22 cellular contexts compared by ENCODE assay signal in the genomic region with DNA sequence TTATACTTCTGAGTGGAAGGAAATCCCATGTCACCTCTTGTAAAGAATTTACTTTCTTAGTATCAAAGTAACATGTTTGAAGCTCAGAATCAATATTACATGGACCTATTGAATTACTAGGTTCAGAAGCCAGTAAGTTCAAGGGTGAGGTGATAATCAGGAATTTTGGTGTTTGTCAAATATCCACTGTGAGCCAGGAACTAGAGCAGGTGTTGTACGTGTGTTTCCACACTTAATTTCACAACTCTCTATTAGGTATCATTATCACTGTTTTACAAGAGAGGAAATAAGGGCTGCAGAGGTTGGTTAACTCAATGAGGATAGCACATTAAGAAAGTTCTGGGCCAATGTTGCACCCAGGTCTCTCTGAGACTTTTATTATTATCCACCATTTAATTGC.
DNase-seq lines count a peak whose midpoint lies in the region; ATAC-seq and TF ChIP-seq lines count a peak whose summit lies in the region.
"Had no signal": no experiment of that assay in that cellular context is flagged by ENCODE, and none has a peak within 500 bp of the region (broad histone marks: within the 10 kb centered on the region; RNA-seq: fewer than 3 reads in every experiment).

No MANE protein-coding gene starts in this region.

- no peak for TF ChIP-seq EP300 in esophagus muscularis mucosa (IDR thresholded peaks at IDR 0.05)

- H3K36me3 ChIP-seq in A673 (ENCODE audit: insufficient read depth, low read length, poor library complexity, severe bottlenecking) (no peaks in the 10 kb centered on the region), esophagus muscularis mucosa (no peaks in the 10 kb centered on the region), right lobe of liver (no peaks in the 10 kb centered on the region), parathyroid adenoma (ENCODE audit: control insufficient read depth, insufficient read depth, low read length) (no peaks in the 10 kb centered on the region)
- H3K36me3 ChIP-seq: BE2C; BLaER1 treated with 17β-estradiol and CSF1 and Interleukin-3, amounts not matched to agents 10 nM and 100 nM had no signal

- no TSS peak for BruUV-seq in A673 (replicated peaks; lab: Mats Ljungman, UMichigan)

- H3K27ac Mint-ChIP-seq in activated naive CD4-positive, alpha-beta T cell treated with anti-CD3 and anti-CD28 coated beads, Interleukin-2, amount 50 U/mL, for 72 hours: no peak overlapping the region
- H3K27ac Mint-ChIP-seq: CD14-positive monocyte; CD4-positive, alpha-beta T cell; CD8-positive, alpha-beta memory T cell had no signal

- H3K36me3 Mint-ChIP-seq in activated naive CD4-positive, alpha-beta T cell treated with anti-CD3 and anti-CD28 coated beads, Interleukin-2, amount 50 U/mL, for 72 hours: no peaks in the 10 kb centered on the region
- H3K36me3 Mint-ChIP-seq: CD14-positive monocyte; CD8-positive, alpha-beta memory T cell had no signal

- no peaks in the 10 kb centered on the region for H3K27me3 ChIP-seq in A673 (replicated peaks; ENCODE audit: insufficient read depth, low read depth, low read length, poor library complexity)
- no peaks in the 10 kb centered on the region for H3K27me3 ChIP-seq in esophagus muscularis mucosa
- no peaks in the 10 kb centered on the region for H3K27me3 ChIP-seq in right lobe of liver
- H3K27me3 ChIP-seq in parathyroid adenoma (ENCODE audit: control insufficient read depth, insufficient read depth, low read length): no peaks in the 10 kb centered on the region
- H3K27me3 ChIP-seq: BE2C; BLaER1 treated with 17β-estradiol and CSF1 and Interleukin-3, amounts not matched to agents 10 nM and 100 nM had no signal

- TF ChIP-seq CTCF in A673 (conservative IDR thresholded peaks at IDR 0.05; ENCODE audit: low read depth, low read length) (no peak), esophagus muscularis mucosa (IDR thresholded peaks at IDR 0.05) (no peak), right lobe of liver (IDR thresholded peaks at IDR 0.05) (no peak), parathyroid adenoma (IDR thresholded peaks at IDR 0.05) (no peak)

- POLR2A ChIA-PET in A673 (lab: Charles Lee; ENCODE audit: low non-redundant PET): no interaction called here

- H3K79me2 ChIP-seq in parathyroid adenoma: peaks cover 5% of the 10 kb centered on the region

- H2AFZ ChIP-seq in parathyroid adenoma: no peak overlapping the region
- H2AFZ ChIP-seq: GM23248 had no signal

- 81% methylated on average over 1 of the region's 1 CpG for whole genome bisulfite sequencing in esophagus muscularis mucosa
- WGBS in right lobe of liver (ENCODE audit: insufficient coverage, low coverage, low lambda C conversion rate, missing lambda C conversion rate): 33% methylated on average over 1 of the region's 1 CpG

- H3K9me3 ChIP-seq in A673 (ENCODE audit: low read depth, low read length, poor library complexity, severe bottlenecking): no peaks in the 10 kb centered on the region
- H3K9me3 ChIP-seq in esophagus muscularis mucosa: no peaks in the 10 kb centered on the region
- no peaks in the 10 kb centered on the region for H3K9me3 ChIP-seq in right lobe of liver
- no peaks in the 10 kb centered on the region for H3K9me3 ChIP-seq in parathyroid adenoma (ENCODE audit: control insufficient read depth, low read length)
- H3K9me3 ChIP-seq: BE2C; BLaER1 treated with 17β-estradiol and CSF1 and Interleukin-3, amounts not matched to agents 10 nM and 100 nM had no signal

- H3K9ac ChIP-seq in parathyroid adenoma: no peak overlapping the region
- H3K9ac ChIP-seq: BLaER1 treated with 17β-estradiol and CSF1 and Interleukin-3, amounts not matched to agents 10 nM and 100 nM; GM23248 had no signal

- H3K4me3 ChIP-seq in A673 (ENCODE audit: low read depth, low read length, poor library complexity, severe bottlenecking): no peak overlapping the region
- H3K4me3 ChIP-seq in esophagus muscularis mucosa: no peak overlapping the region
- no peak overlapping the region for H3K4me3 ChIP-seq in right lobe of liver
- H3K4me3 ChIP-seq in parathyroid adenoma (ENCODE audit: low read depth, low read length): no peak overlapping the region
- H3K4me3 ChIP-seq: BLaER1 treated with 17β-estradiol and CSF1 and Interleukin-3, amounts not matched to agents 10 nM and 100 nM; GM23248 had no signal

- CTCF ChIA-PET in A673 (lab: Charles Lee): no interaction called here

- TF ChIP-seq POLR2A in esophagus muscularis mucosa (IDR thresholded peaks at IDR 0.05; ENCODE audit: low read depth): no peak
- no peak for TF ChIP-seq POLR2A in right lobe of liver (IDR thresholded peaks at IDR 0.05)
- TF ChIP-seq POLR2A in GM18505 (IDR thresholded peaks at IDR 0.05; ENCODE audit: borderline replicate concordance, extremely low read depth, insufficient read depth, insufficient read length): no peak

- no peak for DNase-seq in A673 (ENCODE audit: low spot score)
- DNase-seq in esophagus muscularis mucosa (ENCODE audit: extremely low spot score): peak; percentile 24
- no peak for DNase-seq in right lobe of liver
- no peak for DNase-seq in effector CD8-positive, alpha-beta T cell (lab: John Stamatoyannopoulos, UW)
- DNase-seq in HK-2 (ENCODE audit: unreplicated experiment): no peak
- DNase-seq in activated naive CD4-positive, alpha-beta T cell treated with anti-CD3 and anti-CD28 coated beads, Interleukin-2, amount 50 U/mL, for 72 hours (ENCODE audit: low spot score in 2 of 2): no peak
- DNase-seq: ACHN; AML-193; BE2C; CD4-positive, alpha-beta T cell; CD8-positive, alpha-beta memory T cell; DMS53; DMS79 treated with DMSO at 0.1 percent for 48 hours; GF-D8; GM23248; H7; HCEC 1CT had no signal

- H3K27ac ChIP-seq in A673 (ENCODE audit: low read depth, low read length, poor library complexity, severe bottlenecking): peak overlapping the region; percentile 84
- H3K27ac ChIP-seq in esophagus muscularis mucosa (replicated peaks in 1 of 4): no peak overlapping the region
- H3K27ac ChIP-seq in right lobe of liver: no peak overlapping the region
- peak overlapping the region; percentile 73 for H3K27ac ChIP-seq in parathyroid adenoma
- H3K27ac ChIP-seq: 22Rv1; BLaER1 treated with 17β-estradiol and CSF1 and Interleukin-3, amounts not matched to agents 10 nM and 100 nM; GM23248 had no signal

- no peak overlapping the region for H3K4me2 ChIP-seq in parathyroid adenoma (ENCODE audit: low read length)
- H3K4me2 ChIP-seq: BLaER1 treated with 17β-estradiol and CSF1 and Interleukin-3, amounts not matched to agents 10 nM and 100 nM had no signal

- H3K9me3 Mint-ChIP-seq in activated naive CD4-positive, alpha-beta T cell treated with anti-CD3 and anti-CD28 coated beads, Interleukin-2, amount 50 U/mL, for 72 hours: peaks cover 0 to 3% of the 10 kb centered on the region in 2 donors
- H3K9me3 Mint-ChIP-seq: CD4-positive, alpha-beta T cell had no signal

- intact Hi-C loops in A673 (cut with micrococcal nuclease; ENCODE audit: unreplicated experiment) (no loop called here), esophagus muscularis mucosa (cut with DNase I) (no loop called here), right lobe of liver (cut with DNase I) (no loop called here)

- ATAC-seq in right lobe of liver (peak in 3 of 4 donors; percentile 25 to 91 (median 54)), GM18505 (IDR thresholded peaks at IDR 0.05; ENCODE audit: unreplicated experiment) (no peak)
- ATAC-seq in activated naive CD4-positive, alpha-beta T cell treated with anti-CD3 and anti-CD28 coated beads, Interleukin-2, amount 50 U/mL, for 72 hours: no peak

- peaks cover 62% of the 10 kb centered on the region for H3K4me1 ChIP-seq in A673 (ENCODE audit: insufficient read depth, low read length, poor library complexity, severe bottlenecking)
- H3K4me1 ChIP-seq in esophagus muscularis mucosa: peaks cover 15 to 22% (median 19%) of the 10 kb centered on the region in 4 donors
- no peaks in the 10 kb centered on the region for H3K4me1 ChIP-seq in right lobe of liver
- peaks cover 30% of the 10 kb centered on the region for H3K4me1 ChIP-seq in parathyroid adenoma
- H3K4me1 ChIP-seq: BE2C had no signal

Comparison
In these comparisons a context has a peak if more than half of its experiments do, and no peak if none do; other contexts are left out.
1. H3K27ac ChIP-seq: peak in A673 (single experiment) and parathyroid adenoma (single experiment); none in esophagus muscularis mucosa (0 of 4) and right lobe of liver (0 of 3).
2. ATAC-seq: peak in right lobe of liver (3 of 4); none in activated naive CD4-positive, alpha-beta T cell treated with anti-CD3 and anti-CD28 coated beads, Interleukin-2, amount 50 U/mL, for 72 hours (0 of 2) and GM18505 (single experiment).